12 cellular contexts compared by ENCODE assay signal in the genomic region with DNA sequence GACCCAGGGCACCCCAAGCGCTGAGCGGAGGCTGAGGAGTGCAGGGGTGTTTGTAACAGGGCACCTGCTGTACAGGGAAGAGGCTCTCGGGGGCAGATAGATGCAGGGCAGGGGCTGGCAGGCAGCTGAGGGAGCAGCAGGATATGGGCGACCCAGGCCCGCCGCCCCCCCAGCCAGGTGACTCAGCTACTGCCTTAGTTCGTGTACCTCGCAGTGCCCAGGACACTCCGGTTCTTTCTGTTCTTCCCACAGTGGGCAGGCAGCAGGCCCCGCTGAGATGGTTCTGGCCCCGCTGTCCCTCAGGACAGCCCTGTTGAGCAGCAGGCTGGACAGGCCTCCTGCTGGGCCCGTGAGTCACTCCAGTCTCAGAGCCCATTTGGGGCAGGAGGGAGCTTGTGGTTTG. TPM values are rescaled to one million over a fixed set of nuclear protein-coding genes. Genes with fewer than 3 reads are reported as not detected.
A peak's percentile ranks its signal among the peaks of the same experiment; 100 is the strongest.
DNase-seq lines count a peak whose midpoint lies in the region; ATAC-seq and TF ChIP-seq lines count a peak whose summit lies in the region.
"Had no signal": no experiment of that assay in that cellular context is flagged by ENCODE, and none has a peak within 500 bp of the region (broad histone marks: within the 10 kb centered on the region; RNA-seq: fewer than 3 reads in every experiment).

No MANE protein-coding gene starts in this region.

- no peaks in the 10 kb centered on the region for H3K27me3 Mint-ChIP-seq in effector memory CD8-positive, alpha-beta T cell

- H2BK5ac ChIP-seq in neuronal stem cell (ENCODE audit: low read length): no peak overlapping the region

- H3K27ac ChIP-seq in BLaER1 treated with 17β-estradiol and CSF1 and Interleukin-3, amounts not matched to agents 10 nM and 100 nM: peak overlapping the region in 2 of 11 experiments; percentile 71 to 77; a peak in 1 of 22 replicates
- H3K27ac ChIP-seq in Panc1 (ENCODE audit: low read length) (peak overlapping the region; percentile 63), neuronal stem cell (replicated peaks; ENCODE audit: low read length) (no peak overlapping the region), substantia nigra (ENCODE audit: low read depth, low read length, poor library complexity, severe bottlenecking) (no peak overlapping the region)
- H3K27ac ChIP-seq: psoas muscle had no signal

- no peaks in the 10 kb centered on the region for H3K27me3 ChIP-seq in BLaER1 treated with 17β-estradiol and CSF1 and Interleukin-3, amounts not matched to agents 10 nM and 100 nM
- H3K27me3 ChIP-seq in Panc1 (ENCODE audit: control insufficient read depth, insufficient read depth, low read length): no peaks in the 10 kb centered on the region
- H3K27me3 ChIP-seq in neuronal stem cell (ENCODE audit: control insufficient read depth in 3 of 3, insufficient read depth in 3 of 3, low read depth in 1 of 3, low read length in 3 of 3): no peaks in the 10 kb centered on the region

- H4K20me1 ChIP-seq in BLaER1 treated with 17β-estradiol and CSF1 and Interleukin-3, amounts not matched to agents 10 nM and 100 nM: peaks cover 0 to 92% (median 0%) of the 10 kb centered on the region in 11 experiments; a peak in 11 of 22 replicates

- H2BK12ac ChIP-seq in neuronal stem cell (ENCODE audit: low read length): no peak overlapping the region

- H3K4ac ChIP-seq in neuronal stem cell (ENCODE audit: low read length): no peak overlapping the region

- H2AFZ ChIP-seq in neuronal stem cell (ENCODE audit: low read length): no peak overlapping the region

- peak overlapping the region; percentile 70 to 100 (median 92) for H3K4me2 ChIP-seq in BLaER1 treated with 17β-estradiol and CSF1 and Interleukin-3, amounts not matched to agents 10 nM and 100 nM
- no peak overlapping the region for H3K4me2 ChIP-seq in neuronal stem cell (ENCODE audit: insufficient read depth, low read length, poor library complexity, severe bottlenecking)

- no peak overlapping the region for H3K4me3 Mint-ChIP-seq in effector memory CD8-positive, alpha-beta T cell

- H3K9me3 ChIP-seq in BLaER1 treated with 17β-estradiol and CSF1 and Interleukin-3, amounts not matched to agents 10 nM and 100 nM (replicated peaks in 1 of 11): no peaks in the 10 kb centered on the region
- H3K9me3 ChIP-seq in Panc1 (ENCODE audit: control insufficient read depth, insufficient read depth, low read depth, low read length) (no peaks in the 10 kb centered on the region), neuronal stem cell (replicated peaks in 1 of 2; ENCODE audit: control insufficient read depth in 2 of 2, insufficient read depth in 1 of 2, low read depth in 1 of 2, low read length in 2 of 2) (no peaks in the 10 kb centered on the region)
- H3K9me3 ChIP-seq: psoas muscle had no signal

- peak overlapping the region in 1 of 2 donors; percentile 80 for H3K27ac Mint-ChIP-seq in effector memory CD8-positive, alpha-beta T cell

- H3K36me3 ChIP-seq in BLaER1 treated with 17β-estradiol and CSF1 and Interleukin-3, amounts not matched to agents 10 nM and 100 nM: peaks cover 0 to 16% (median 0%) of the 10 kb centered on the region in 11 experiments; a peak in 4 of 22 replicates
- no peaks in the 10 kb centered on the region for H3K36me3 ChIP-seq in Panc1 (ENCODE audit: control insufficient read depth, insufficient read depth, low read length)
- no peaks in the 10 kb centered on the region for H3K36me3 ChIP-seq in neuronal stem cell (replicated peaks in 1 of 2; ENCODE audit: control insufficient read depth in 2 of 2, insufficient read depth in 2 of 2, low read length in 2 of 2)

- intact Hi-C loops in Panc1 (cut with micrococcal nuclease; ENCODE audit: unreplicated experiment): no loop called here

- H4K8ac ChIP-seq in neuronal stem cell (ENCODE audit: low read depth, low read length): no peak overlapping the region

- CTCF ChIA-PET in Panc1 (lab: Charles Lee): no interaction called here

- peaks cover 53 to 98% (median 96%) of the 10 kb centered on the region in 10 experiments for H3K4me1 ChIP-seq in BLaER1 treated with 17β-estradiol and CSF1 and Interleukin-3, amounts not matched to agents 10 nM and 100 nM
- H3K4me1 ChIP-seq in Panc1 (ENCODE audit: control insufficient read depth, insufficient read depth, low read length) (peaks cover 41% of the 10 kb centered on the region), neuronal stem cell (ENCODE audit: control insufficient read depth in 2 of 2, insufficient read depth in 1 of 2, low read depth in 1 of 2, low read length in 2 of 2) (peaks cover 5 to 20% of the 10 kb centered on the region in 2 donors)
- H3K4me1 ChIP-seq: psoas muscle had no signal

- no peaks in the 10 kb centered on the region for H3K9me3 Mint-ChIP-seq in effector memory CD8-positive, alpha-beta T cell

- peak overlapping the region; percentile 92 for H2AK5ac ChIP-seq in neuronal stem cell (ENCODE audit: low read depth, low read length)

- no peak overlapping the region for H4K91ac ChIP-seq in neuronal stem cell (ENCODE audit: low read depth, low read length, poor library complexity)

- no TSS peak for BruUV-seq in Panc1 (replicated peaks; lab: Mats Ljungman, UMichigan)

- H3K18ac ChIP-seq in neuronal stem cell (ENCODE audit: low read length): peak overlapping the region; percentile 89

- no CpG with 5 or more reads among the region's 12 CpGs for WGBS in neuronal stem cell (ENCODE audit: extremely low coverage in 2 of 2, insufficient read length in 2 of 2, insufficient replicate concordance in 1 of 2), 2 donors

- peak overlapping the region in 1 of 10 experiments; percentile 46; a peak in 3 of 20 replicates for H3K4me3 ChIP-seq in BLaER1 treated with 17β-estradiol and CSF1 and Interleukin-3, amounts not matched to agents 10 nM and 100 nM
- H3K4me3 ChIP-seq in Panc1 (ENCODE audit: low read depth in 2 of 2, low read length in 2 of 2) (no peak overlapping the region), neuronal stem cell (ENCODE audit: low read length in 2 of 2) (no peak overlapping the region)
- H3K4me3 ChIP-seq: psoas muscle had no signal

- H3K4me1 Mint-ChIP-seq in effector memory CD8-positive, alpha-beta T cell (ENCODE audit: low read depth in 2 of 2): peaks cover 16 to 20% of the 10 kb centered on the region in 2 donors

- H2BK120ac ChIP-seq in neuronal stem cell (ENCODE audit: low read depth, low read length): no peak overlapping the region

- no peaks in the 10 kb centered on the region for H3K79me1 ChIP-seq in neuronal stem cell (ENCODE audit: low read depth, low read length)

- H3K9ac ChIP-seq in BLaER1 treated with 17β-estradiol and CSF1 and Interleukin-3, amounts not matched to agents 10 nM and 100 nM: peak overlapping the region in 7 of 11 experiments; percentile 37 to 75 (median 63); a peak in 8 of 22 replicates
- peak overlapping the region; percentile 60 for H3K9ac ChIP-seq in neuronal stem cell (ENCODE audit: low read depth, low read length, poor library complexity)

- no peak for TF ChIP-seq CTCF in Panc1 (IDR thresholded peaks at IDR 0.05)

- in situ Hi-C loops in Panc1 (cut with HindIII; ENCODE audit: low pct_unique_long_range_greater_than_20kb, low sequenced_read_pairs): no loop called here

- H2BK15ac ChIP-seq in neuronal stem cell (ENCODE audit: low read length): peak overlapping the region; percentile 87

- POLR2A ChIA-PET in Panc1 (lab: Charles Lee): no interaction called here

- peak overlapping the region; percentile 82 for H3K14ac ChIP-seq in neuronal stem cell (ENCODE audit: low read length)

- peak overlapping the region; percentile 93 for H3K23ac ChIP-seq in neuronal stem cell (ENCODE audit: low read depth, low read length, poor library complexity)

- peaks cover 2% of the 10 kb centered on the region for H3K36me3 Mint-ChIP-seq in effector memory CD8-positive, alpha-beta T cell (ENCODE audit: insufficient read depth)

- ATAC-seq in Panc1 (peak; percentile 64), esophagus mucosa (peak; percentile 16)
- no peak for ATAC-seq in effector memory CD8-positive, alpha-beta T cell (replicated peaks)
- ATAC-seq: psoas muscle had no signal

- no peak for DNase-seq in Panc1 (ENCODE audit: low read depth, low spot score)
- no peak for DNase-seq in neuronal stem cell (ENCODE audit: low spot score)
- no peak for DNase-seq in substantia nigra (lab: John Stamatoyannopoulos, UW)
- DNase-seq in dedifferentiated amniotic fluid mesenchymal stem cell (ENCODE audit: extremely low spot score): no peak
- DNase-seq in effector memory CD8-positive, alpha-beta T cell: no peak
- DNase-seq in NCI-H2107 (lab: John Stamatoyannopoulos, UW): no peak
- DNase-seq: effector memory CD4-positive, alpha-beta T cell; NCI-H1105 treated with DMSO at 0.1 percent for 48 hours; NK-92 treated with Interleukin-12 subunit alpha and Interleukin-12 subunit beta, amount 100 ng/mL, for 24 hours; psoas muscle had no signal

RNA-seq across cellular contexts. Expression of a gene that starts 16.2 kb away (rescaled TPM):
- 195 TPM for total RNA-seq in Panc1 (2021; ENCODE audit: unreplicated experiment)
- 286 TPM for polyA plus RNA-seq in Panc1 (2012; ENCODE audit: insufficient read length)
- total RNA-seq in esophagus mucosa: 45.0 TPM
- polyA plus RNA-seq in neuronal stem cell (2013, experiment 1 of 2): 6.3 TPM
- 6.8 TPM for polyA plus RNA-seq in neuronal stem cell (2013, experiment 2 of 2)

RNA-seq across cellular contexts. Expression of a gene that starts 27.5 kb away (rescaled TPM):
- 4.6 TPM for total RNA-seq in Panc1 (2021; ENCODE audit: unreplicated experiment)
- 10.9 TPM for polyA plus RNA-seq in Panc1 (2012; ENCODE audit: insufficient read length)
- 3.5 TPM for total RNA-seq in esophagus mucosa
- 45.4 TPM for polyA plus RNA-seq in neuronal stem cell (2013, experiment 1 of 2)
- 48.3 TPM for polyA plus RNA-seq in neuronal stem cell (2013, experiment 2 of 2)
